Comparison of ENCODE assay signal across 11 cellular contexts in the genomic region with DNA sequence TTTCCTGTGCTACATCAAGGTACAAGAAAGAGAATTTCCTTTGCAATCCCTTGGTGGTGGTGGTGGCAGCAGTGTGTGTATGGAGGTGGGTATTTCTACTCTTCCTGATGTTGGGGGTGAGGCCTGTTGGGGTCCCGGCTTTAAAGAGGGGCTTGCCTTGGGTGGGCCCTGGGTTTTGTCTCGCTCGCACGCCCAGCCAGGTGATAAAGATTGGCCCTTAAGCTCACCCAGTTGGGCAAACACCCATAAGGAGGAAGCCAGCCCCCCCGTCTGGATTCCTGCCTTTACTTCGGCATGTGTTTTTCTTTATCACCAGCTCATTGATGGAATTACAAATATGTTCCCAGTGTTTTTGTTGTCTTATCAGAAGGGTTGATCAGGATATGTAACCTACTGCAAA.
"Had no signal": no experiment of that assay in that cellular context is flagged by ENCODE, and none has a peak within 500 bp of the region (broad histone marks: within the 10 kb centered on the region; RNA-seq: fewer than 3 reads in every experiment).

No MANE protein-coding gene starts in this region.

- H3K4me1 ChIP-seq: gastroesophageal sphincter, left ventricle myocardium inferior, psoas muscle had no signal

- H3K9me3 Mint-ChIP-seq: activated naive CD4-positive, alpha-beta T cell treated with anti-CD3 and anti-CD28 coated beads, Interleukin-2, amount 10 ng/mL, durations not matched to agents 7 days and 5 days; activated T-helper 17 cell treated with anti-CD3 and anti-CD28 coated beads, Interleukin-2, amount 50 U/mL, for 72 hours; stimulated activated naive CD8-positive, alpha-beta T cell treated with anti-CD3 and anti-CD28 coated beads, Interleukin-15, amount 100 ng/mL, for 72 hours; T-helper 2 cell treated with Interferon-gamma antibody and Interleukin-4, amounts not matched to agents 5 μg/mL and 100 μg/mL, for 36 hours had no signal

- H3K9me3 ChIP-seq: gastroesophageal sphincter, left ventricle myocardium inferior, psoas muscle, right lobe of liver had no signal

- DNase-seq: activated CD4-positive, alpha-beta T cell treated with anti-CD3 and anti-CD28 coated beads, Interleukin-2, amount 50 U/mL, for 1 hour; activated naive CD4-positive, alpha-beta T cell treated with anti-CD3 and anti-CD28 coated beads, Interleukin-2, amount 10 ng/mL, durations not matched to agents 7 days and 5 days; erythroblast; left ventricle myocardium inferior; psoas muscle; stimulated activated naive CD8-positive, alpha-beta T cell treated with anti-CD3 and anti-CD28 coated beads, Interleukin-15, amount 100 ng/mL, for 72 hours had no signal

- ATAC-seq: activated T-helper 17 cell treated with anti-CD3 and anti-CD28 coated beads, Interleukin-2, amount 50 U/mL, for 72 hours; gastroesophageal sphincter; psoas muscle; right lobe of liver; stimulated activated naive CD8-positive, alpha-beta T cell treated with anti-CD3 and anti-CD28 coated beads, Interleukin-15, amount 100 ng/mL, for 72 hours had no signal

- H3K27me3 ChIP-seq: right lobe of liver had no signal

- H3K4me1 Mint-ChIP-seq: activated T-helper 17 cell treated with anti-CD3 and anti-CD28 coated beads, Interleukin-2, amount 50 U/mL, for 72 hours; stimulated activated naive CD8-positive, alpha-beta T cell treated with anti-CD3 and anti-CD28 coated beads, Interleukin-15, amount 100 ng/mL, for 72 hours had no signal

- H3K36me3 Mint-ChIP-seq: activated naive CD4-positive, alpha-beta T cell treated with anti-CD3 and anti-CD28 coated beads, Interleukin-2, amount 10 ng/mL, durations not matched to agents 7 days and 5 days had no signal

- H3K36me3 ChIP-seq: gastroesophageal sphincter, left ventricle myocardium inferior, right lobe of liver had no signal

- H3K27ac Mint-ChIP-seq: activated naive CD4-positive, alpha-beta T cell treated with anti-CD3 and anti-CD28 coated beads, Interleukin-2, amount 10 ng/mL, durations not matched to agents 7 days and 5 days; activated T-helper 17 cell treated with anti-CD3 and anti-CD28 coated beads, Interleukin-2, amount 50 U/mL, for 72 hours; stimulated activated naive CD8-positive, alpha-beta T cell treated with anti-CD3 and anti-CD28 coated beads, Interleukin-15, amount 100 ng/mL, for 72 hours; T-helper 2 cell treated with Interferon-gamma antibody and Interleukin-4, amounts not matched to agents 5 μg/mL and 100 μg/mL, for 36 hours had no signal

- H3K4me3 ChIP-seq: gastroesophageal sphincter, left ventricle myocardium inferior, psoas muscle, right lobe of liver had no signal

- H3K4me3 Mint-ChIP-seq: activated naive CD4-positive, alpha-beta T cell treated with anti-CD3 and anti-CD28 coated beads, Interleukin-2, amount 10 ng/mL, durations not matched to agents 7 days and 5 days; activated T-helper 17 cell treated with anti-CD3 and anti-CD28 coated beads, Interleukin-2, amount 50 U/mL, for 72 hours; nephron; stimulated activated naive CD8-positive, alpha-beta T cell treated with anti-CD3 and anti-CD28 coated beads, Interleukin-15, amount 100 ng/mL, for 72 hours; T-helper 2 cell treated with Interferon-gamma antibody and Interleukin-4, amounts not matched to agents 5 μg/mL and 100 μg/mL, for 36 hours had no signal

- H3K27ac ChIP-seq: gastroesophageal sphincter, left ventricle myocardium inferior, psoas muscle, right lobe of liver had no signal
